ENCODE assay signal across 8 cellular contexts in the genomic region with DNA sequence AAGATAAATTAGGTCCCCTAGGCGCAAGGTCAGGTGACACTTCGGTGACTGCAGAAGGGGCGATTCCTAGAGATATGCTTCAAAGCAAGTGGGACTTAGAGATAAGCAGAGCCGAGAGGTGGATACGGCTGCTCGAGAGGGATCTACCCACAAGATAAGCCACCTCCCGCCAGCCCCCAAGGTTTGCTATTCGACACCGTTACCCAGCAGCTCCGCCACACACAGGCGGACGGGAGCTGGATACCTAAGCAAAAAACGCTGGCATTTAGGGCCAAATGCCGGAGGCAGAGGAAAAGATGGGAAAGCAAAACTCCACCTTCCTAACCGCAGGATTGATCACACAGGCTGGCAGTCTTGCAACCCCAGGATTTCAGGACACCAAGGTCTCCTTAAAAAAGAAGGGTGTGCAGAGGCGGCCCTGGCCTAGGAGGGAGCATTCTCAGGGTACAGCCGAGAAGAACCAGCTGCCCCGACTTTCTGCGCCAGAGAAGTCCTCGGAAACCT. TPM values are rescaled to one million over a fixed set of nuclear protein-coding genes. Genes with fewer than 3 reads are reported as not detected.
A peak's percentile ranks its signal among the peaks of the same experiment; 100 is the strongest.
DNase-seq lines count a peak whose midpoint lies in the region; ATAC-seq and TF ChIP-seq lines count a peak whose summit lies in the region.

No MANE protein-coding gene starts in this region.

- TF ChIP-seq CTCF in Caco-2 (IDR thresholded peaks at IDR 0.05; ENCODE audit: insufficient read depth in 1 of 2, low read depth in 1 of 2, low read length in 1 of 2, severe bottlenecking in 1 of 2, unreplicated experiment in 1 of 2) = no peak
- no peak for TF ChIP-seq CTCF in KMS-11 (conservative IDR thresholded peaks at IDR 0.05; ENCODE audit: low read depth, low read length)
- TF ChIP-seq CTCF in gastrocnemius medialis (IDR thresholded peaks at IDR 0.05 in 4 of 5, conservative IDR thresholded peaks at IDR 0.05 in 1 of 5) = no peak

- no peaks in the 10 kb centered on the region for H3K27me3 Mint-ChIP-seq in Caco-2 (ENCODE audit: insufficient read depth, unreplicated experiment)

- peaks cover 12% of the 10 kb centered on the region; the same call in 1 of the 2 replicates for H4K20me1 ChIP-seq in KMS-11 (ENCODE audit: insufficient read depth)

- H3K4me1 Mint-ChIP-seq in Caco-2 (ENCODE audit: low read depth, unreplicated experiment) = peaks cover 36% of the 10 kb centered on the region

- TSS peak; percentile 48 for BruUV-seq in Caco-2 (replicated peaks; lab: Mats Ljungman, UMichigan)

- peaks cover 79% of the 10 kb centered on the region for H3K36me3 Mint-ChIP-seq in Caco-2 (ENCODE audit: insufficient read depth, unreplicated experiment)

- H3K4me3 ChIP-seq in Caco-2 (ENCODE audit: low read depth, low read length) = peak overlapping the region; percentile 92
- peak overlapping the region; percentile 58 for H3K4me3 ChIP-seq in KMS-11 (IDR thresholded peaks at IDR 0.05; ENCODE audit: insufficient read depth, low read depth, low read length)
- peak overlapping the region; percentile 83 to 94 (median 91) for H3K4me3 ChIP-seq in gastrocnemius medialis

- peak overlapping the region; percentile 59 for H3K4me2 ChIP-seq in KMS-11

- intact Hi-C loops in Caco-2 (cut with micrococcal nuclease; ENCODE audit: unreplicated experiment) (loop anchor here (1.0 to 5.0 kb wide), 2 partner anchors 88 to 149 kb away; a partner anchor contains a TSS), gastrocnemius medialis (cut with DNase I; ENCODE audit: low total_unique reads) (loop anchor here (1.0 to 10.0 kb wide), 3 partner anchors 75 to 272 kb away; a partner anchor contains a TSS)

- peak overlapping the region; percentile 87; the same call in 1 of the 2 replicates for H2AFZ ChIP-seq in KMS-11 (ENCODE audit: low read depth)

- H3K9me3 ChIP-seq in Caco-2 (no peaks in the 10 kb centered on the region), gastrocnemius medialis (no peaks in the 10 kb centered on the region)

- POLR2A ChIA-PET in Caco-2 (lab: Charles Lee) = interaction anchor here (2.2 to 3.1 kb wide), 2 partner anchors 17 to 151 kb away, joined by 12 to 36 read pairs; a partner anchor contains a TSS

- peak overlapping the region; percentile 81 for H3K4me3 Mint-ChIP-seq in Caco-2 (ENCODE audit: unreplicated experiment)

- peak in 1 of 2 experiments; percentile 42 for DNase-seq in Caco-2
- DNase-seq in activated effector memory CD4-positive, alpha-beta T cell treated with Interleukin-2 at 50 U/mL for 16 hours = peak; percentile 18
- DNase-seq in globus pallidus (ENCODE audit: low spot score) = peak; percentile 29
- DNase-seq in gastrocnemius medialis = no peak
- no peak for DNase-seq in NCI-H1436 (lab: John Stamatoyannopoulos, UW)
- no peak for DNase-seq in NCI-H128 (lab: John Stamatoyannopoulos, UW; ENCODE audit: unreplicated experiment)
- DNase-seq in islet precursor cell = no peak

- TF ChIP-seq POLR2A in gastrocnemius medialis (IDR thresholded peaks at IDR 0.05) = no peak

- H3K36me3 ChIP-seq in Caco-2 (ENCODE audit: control insufficient read depth, insufficient read depth, low read length) (peaks cover 10% of the 10 kb centered on the region), KMS-11 (ENCODE audit: insufficient read depth) (peaks cover 7% of the 10 kb centered on the region; the same call in 1 of the 2 replicates), gastrocnemius medialis (peaks cover 0 to 27% of the 10 kb centered on the region in 2 donors)

- H3K27me3 ChIP-seq in Caco-2 (replicated peaks; ENCODE audit: control insufficient read depth, insufficient read depth, low read length) (no peaks in the 10 kb centered on the region), KMS-11 (ENCODE audit: insufficient read depth, low read depth) (no peaks in the 10 kb centered on the region), gastrocnemius medialis (no peaks in the 10 kb centered on the region)

- ATAC-seq in gastrocnemius medialis = no peak

- peaks cover 30% of the 10 kb centered on the region for H3K79me2 ChIP-seq in KMS-11 (ENCODE audit: insufficient read depth, low read depth)

- CTCF ChIA-PET in Caco-2 (lab: Charles Lee) = interaction anchor here (1.2 to 2.7 kb wide), 2 partner anchors 12 to 68 kb away, joined by 3 to 13 read pairs; no protein-coding TSS in a partner anchor

- H3K9ac ChIP-seq in KMS-11 = peak overlapping the region; percentile 93

- no peaks in the 10 kb centered on the region for H3K9me3 Mint-ChIP-seq in Caco-2 (ENCODE audit: unreplicated experiment)

- H3K27ac Mint-ChIP-seq in Caco-2 (ENCODE audit: unreplicated experiment) = peak overlapping the region; percentile 93

- in situ Hi-C loops in gastrocnemius medialis (cut with MboI; ENCODE audit: low sequenced_read_pairs in 4 of 4) = no loop called here

- H3K27ac ChIP-seq in KMS-11 (peak overlapping the region; percentile 98), gastrocnemius medialis (peak overlapping the region; percentile 93 to 100 (median 99))

- peaks cover 34% of the 10 kb centered on the region for H3K4me1 ChIP-seq in Caco-2
- H3K4me1 ChIP-seq in KMS-11 (ENCODE audit: low read depth, poor library complexity, severe bottlenecking) = peaks cover 39% of the 10 kb centered on the region
- peaks cover 56 to 66% of the 10 kb centered on the region in 2 donors for H3K4me1 ChIP-seq in gastrocnemius medialis

RNA-seq across cellular contexts. Expression of a gene that starts 0.7 kb away (rescaled TPM):
- total RNA-seq in Caco-2 (2022) (1,282 and 1,565 TPM in 2 replicates), gastrocnemius medialis (1,000 to 10,000 TPM; 1,340 to 3,366 (median 1,705) TPM)

RNA-seq across cellular contexts. Expression of a gene that starts 16.6 kb away (rescaled TPM):
- total RNA-seq in Caco-2 (2022) (4.7 and 6.7 TPM in 2 replicates), gastrocnemius medialis (1 to 10 TPM in 1 of 4 donors, under 1 TPM in 2, not detected in 1; 0.93 to 1.7 (median 0.94) TPM)

RNA-seq across cellular contexts. Expression of a gene that starts 49.4 kb away (rescaled TPM):
- total RNA-seq in Caco-2 (2022) (8.3 and 10.6 TPM in 2 replicates), gastrocnemius medialis (1 to 10 TPM; 3.9 to 5.4 (median 4.9) TPM)

Comparison
In these comparisons a context has a peak if more than half of its experiments do, and no peak if none do; other contexts are left out.
1. DNase-seq: peak in activated effector memory CD4-positive, alpha-beta T cell treated with Interleukin-2 at 50 U/mL for 16 hours (single experiment) and globus pallidus (single experiment); none in gastrocnemius medialis (0 of 2), NCI-H1436 (single experiment), NCI-H128 (single experiment) and islet precursor cell (single experiment).
2. Peak in every context shown above with its lines, with median percentiles within 50 percentile points of each other: H3K4me3 ChIP-seq.